Comparison of ENCODE assay signal across 18 cellular contexts in genomic region chr6:39466664-39467063, GRCh38.
A peak's percentile ranks its signal among the peaks of the same experiment; 100 is the strongest.
DNase-seq lines count a peak whose midpoint lies in the region; ATAC-seq and TF ChIP-seq lines count a peak whose summit lies in the region.
"Had no signal": no experiment of that assay in that cellular context is flagged by ENCODE, and none has a peak within 500 bp of the region (broad histone marks: within the 10 kb centered on the region; RNA-seq: fewer than 3 reads in every experiment).

No MANE protein-coding gene starts in this region.

- H3K27me3 ChIP-seq in heart right ventricle: no peaks in the 10 kb centered on the region

- peak overlapping the region; percentile 73; the same call in 1 of the 2 replicates for H3K27ac ChIP-seq in C4-2B
- no peak overlapping the region for H3K27ac ChIP-seq in heart right ventricle
- H3K27ac ChIP-seq: SK-N-MC had no signal

- peaks cover 2% of the 10 kb centered on the region for H3K4me1 Mint-ChIP-seq in activated CD8-positive, alpha-beta T cell treated with anti-CD3 and anti-CD28 coated beads for 36 hours (ENCODE audit: low read depth)

- no peak for TF ChIP-seq CTCF in C4-2B (conservative IDR thresholded peaks at IDR 0.05)
- no peak for TF ChIP-seq CTCF in mucosa of descending colon (IDR thresholded peaks at IDR 0.05)
- TF ChIP-seq CTCF in heart right ventricle (IDR thresholded peaks at IDR 0.05): no peak
- TF ChIP-seq CTCF in activated CD8-positive, alpha-beta T cell treated with anti-CD3 and anti-CD28 coated beads for 36 hours (IDR thresholded peaks at IDR 0.05): no peak

- DNase-seq in HT1080 (ENCODE audit: low read depth) (peak; percentile 19), RPMI8226 (peak; percentile 6), mucosa of descending colon (peak in 2 of 3 donors; percentile 50 to 75), posterior vena cava (ENCODE audit: low spot score) (no peak), heart right ventricle (no peak)
- DNase-seq in activated CD8-positive, alpha-beta T cell treated with anti-CD3 and anti-CD28 coated beads for 36 hours: no peak
- DNase-seq: ACHN, AML-193, Caco-2, DMS153, H7, IMR-90, NCI-H1436 treated with DMSO at 0.1 percent for 48 hours, NCI-H82, Right ventricle myocardium superior had no signal

- H3K27me3 Mint-ChIP-seq in activated CD8-positive, alpha-beta T cell treated with anti-CD3 and anti-CD28 coated beads for 36 hours: peaks cover 4% of the 10 kb centered on the region

- H3K27ac Mint-ChIP-seq in activated CD8-positive, alpha-beta T cell treated with anti-CD3 and anti-CD28 coated beads for 36 hours: no peak overlapping the region

- intact Hi-C loops in mucosa of descending colon (cut with DNase I, micrococcal nuclease): no loop called here
- intact Hi-C loops in posterior vena cava (cut with DNase I): no loop called here
- intact Hi-C loops in heart right ventricle (cut with DNase I): no loop called here
- intact Hi-C loops in activated CD8-positive, alpha-beta T cell treated with anti-CD3 and anti-CD28 coated beads for 36 hours (cut with micrococcal nuclease): no loop called here

- POLR2A ChIA-PET in activated CD8-positive, alpha-beta T cell treated with anti-CD3 and anti-CD28 coated beads for 36 hours (lab: Charles Lee): no interaction called here

- no peak overlapping the region for H3K4me3 ChIP-seq in mucosa of descending colon
- no peak overlapping the region for H3K4me3 ChIP-seq in heart right ventricle
- H3K4me3 ChIP-seq: SK-N-MC had no signal

- CTCF ChIA-PET in activated CD8-positive, alpha-beta T cell treated with anti-CD3 and anti-CD28 coated beads for 36 hours (lab: Charles Lee): no interaction called here

- peak; percentile 78 for ATAC-seq in mucosa of descending colon
- no peak for ATAC-seq in heart right ventricle
- no peak for ATAC-seq in activated CD8-positive, alpha-beta T cell treated with anti-CD3 and anti-CD28 coated beads for 36 hours
- ATAC-seq: Panc1 had no signal

- peaks cover 2% of the 10 kb centered on the region for H3K9me3 Mint-ChIP-seq in activated CD8-positive, alpha-beta T cell treated with anti-CD3 and anti-CD28 coated beads for 36 hours

- no peaks in the 10 kb centered on the region for H3K36me3 Mint-ChIP-seq in activated CD8-positive, alpha-beta T cell treated with anti-CD3 and anti-CD28 coated beads for 36 hours (ENCODE audit: low read depth)

- H3K36me3 ChIP-seq in mucosa of descending colon (ENCODE audit: low read depth) (no peaks in the 10 kb centered on the region), heart right ventricle (no peaks in the 10 kb centered on the region)

- peaks cover 8% of the 10 kb centered on the region for H3K9me3 ChIP-seq in mucosa of descending colon
- peaks cover 0 to 16% (median 3%) of the 10 kb centered on the region in 11 donors for H3K9me3 ChIP-seq in heart right ventricle
- H3K9me3 ChIP-seq: Caco-2 had no signal

- H3K4me1 ChIP-seq in mucosa of descending colon (ENCODE audit: low read depth) (peaks cover 13% of the 10 kb centered on the region), heart right ventricle (peaks cover 0 to 7% (median 0%) of the 10 kb centered on the region in 9 donors)
- H3K4me1 ChIP-seq: Caco-2 had no signal

- WGBS in heart right ventricle, 2 donors: 71 to 79% methylated on average over 1 of the region's 1 CpG

- H3K4me3 Mint-ChIP-seq in activated CD8-positive, alpha-beta T cell treated with anti-CD3 and anti-CD28 coated beads for 36 hours: no peak overlapping the region

Comparison
In these comparisons a context has a peak if more than half of its experiments do, and no peak if none do; other contexts are left out.
1. DNase-seq: peak in HT1080 (single experiment), RPMI8226 (single experiment) and mucosa of descending colon (2 of 3); none in posterior vena cava (single experiment), heart right ventricle (0 of 2) and activated CD8-positive, alpha-beta T cell treated with anti-CD3 and anti-CD28 coated beads for 36 hours (single experiment).